8 cellular contexts compared by ENCODE assay signal in genomic region chr7:112080441-112080840, GRCh38.
DNase-seq lines count a peak whose midpoint lies in the region; ATAC-seq lines count a peak whose summit lies in the region.

No MANE protein-coding gene starts in this region.

- in situ Hi-C loops in Caki2 (cut with HindIII; ENCODE audit: low pct_unique_long_range_greater_than_20kb, low sequenced_read_pairs): loop anchor here (25.0 kb wide), 1 partner anchor 332 kb away; no protein-coding TSS in a partner anchor

- H3K27me3 Mint-ChIP-seq in activated T-cell treated with anti-CD3 and anti-CD28 coated beads, Interleukin-2, amount 50 U/mL, for 4 hours (ENCODE audit: low read depth): peaks cover 24% of the 10 kb centered on the region
- H3K27me3 Mint-ChIP-seq in activated naive CD4-positive, alpha-beta T cell treated with anti-CD3 and anti-CD28 coated beads, Interleukin-2, amount 10 ng/mL, durations not matched to agents 7 days and 5 days: peaks cover 6% of the 10 kb centered on the region

- peak; percentile 90 for DNase-seq in Caki2 (ENCODE audit: low read depth)
- peak; percentile 95 for DNase-seq in adipocyte (ENCODE audit: low read depth)
- peak; percentile 81 for DNase-seq in left kidney (ENCODE audit: low read depth, low spot score)
- no peak for DNase-seq in activated T-cell treated with anti-CD3 and anti-CD28 coated beads, Interleukin-2, amount 50 U/mL, for 4 hours
- DNase-seq in C1 segment of cervical spinal cord (lab: John Stamatoyannopoulos, UW): no peak
- no peak for DNase-seq in activated naive CD4-positive, alpha-beta T cell treated with anti-CD3 and anti-CD28 coated beads, Interleukin-2, amount 10 ng/mL, durations not matched to agents 7 days and 5 days

- ATAC-seq in GM21390 (IDR thresholded peaks at IDR 0.05; ENCODE audit: unreplicated experiment) (peak; percentile 85), HG03575 (IDR thresholded peaks at IDR 0.05; ENCODE audit: extremely low read depth, insufficient number of reproducible peaks, low FRiP score, unreplicated experiment) (peak; percentile 90)
- no peak for ATAC-seq in activated T-cell treated with anti-CD3 and anti-CD28 coated beads, Interleukin-2, amount 50 U/mL, for 4 hours

- CTCF ChIA-PET in activated naive CD4-positive, alpha-beta T cell treated with anti-CD3 and anti-CD28 coated beads, Interleukin-2, amount 10 ng/mL, durations not matched to agents 7 days and 5 days (lab: Charles Lee): no interaction called here

- H3K36me3 Mint-ChIP-seq in activated T-cell treated with anti-CD3 and anti-CD28 coated beads, Interleukin-2, amount 50 U/mL, for 4 hours (ENCODE audit: insufficient read depth): no peaks in the 10 kb centered on the region
- H3K36me3 Mint-ChIP-seq in activated naive CD4-positive, alpha-beta T cell treated with anti-CD3 and anti-CD28 coated beads, Interleukin-2, amount 10 ng/mL, durations not matched to agents 7 days and 5 days: no peaks in the 10 kb centered on the region

- H3K9me3 Mint-ChIP-seq in activated T-cell treated with anti-CD3 and anti-CD28 coated beads, Interleukin-2, amount 50 U/mL, for 4 hours: no peaks in the 10 kb centered on the region
- H3K9me3 Mint-ChIP-seq in activated naive CD4-positive, alpha-beta T cell treated with anti-CD3 and anti-CD28 coated beads, Interleukin-2, amount 10 ng/mL, durations not matched to agents 7 days and 5 days: no peaks in the 10 kb centered on the region

- H3K27me3 ChIP-seq in adipocyte (replicated peaks; ENCODE audit: control insufficient read depth, insufficient read depth, low read length): no peaks in the 10 kb centered on the region

- no peak overlapping the region for H3K9ac ChIP-seq in adipocyte (ENCODE audit: low read length)

- peaks cover 41% of the 10 kb centered on the region for H3K4me1 ChIP-seq in adipocyte (ENCODE audit: control insufficient read depth, insufficient read depth, low read length)

- H3K9me3 ChIP-seq in adipocyte (ENCODE audit: control insufficient read depth, low read length): no peaks in the 10 kb centered on the region

- H3K4me3 Mint-ChIP-seq in activated T-cell treated with anti-CD3 and anti-CD28 coated beads, Interleukin-2, amount 50 U/mL, for 4 hours: no peak overlapping the region
- H3K4me3 Mint-ChIP-seq in activated naive CD4-positive, alpha-beta T cell treated with anti-CD3 and anti-CD28 coated beads, Interleukin-2, amount 10 ng/mL, durations not matched to agents 7 days and 5 days: no peak overlapping the region

- H3K27ac Mint-ChIP-seq in activated naive CD4-positive, alpha-beta T cell treated with anti-CD3 and anti-CD28 coated beads, Interleukin-2, amount 10 ng/mL, durations not matched to agents 7 days and 5 days: no peak overlapping the region

- H3K36me3 ChIP-seq in adipocyte (ENCODE audit: control insufficient read depth, insufficient read depth, low read length, severe bottlenecking): no peaks in the 10 kb centered on the region

- H3K4me1 Mint-ChIP-seq in activated T-cell treated with anti-CD3 and anti-CD28 coated beads, Interleukin-2, amount 50 U/mL, for 4 hours (ENCODE audit: low read depth): peaks cover 10% of the 10 kb centered on the region
- H3K4me1 Mint-ChIP-seq in activated naive CD4-positive, alpha-beta T cell treated with anti-CD3 and anti-CD28 coated beads, Interleukin-2, amount 10 ng/mL, durations not matched to agents 7 days and 5 days: peaks cover 10% of the 10 kb centered on the region

- H3K4me3 ChIP-seq in adipocyte (ENCODE audit: low read length): peak overlapping the region; percentile 5

Comparison
In these comparisons a context has a peak if more than half of its experiments do, and no peak if none do; other contexts are left out.
1. DNase-seq: peak in Caki2 (single experiment), adipocyte (single experiment) and left kidney (single experiment); none in activated T-cell treated with anti-CD3 and anti-CD28 coated beads, Interleukin-2, amount 50 U/mL, for 4 hours (single experiment), C1 segment of cervical spinal cord (0 of 14) and activated naive CD4-positive, alpha-beta T cell treated with anti-CD3 and anti-CD28 coated beads, Interleukin-2, amount 10 ng/mL, durations not matched to agents 7 days and 5 days (single experiment).
2. ATAC-seq: peak in GM21390 (single experiment) and HG03575 (single experiment); none in activated T-cell treated with anti-CD3 and anti-CD28 coated beads, Interleukin-2, amount 50 U/mL, for 4 hours (0 of 2).